Comparison of ENCODE assay signal across 19 cellular contexts in genomic region chr3:65924762-65925161, GRCh38.
DNase-seq lines count a peak whose midpoint lies in the region; ATAC-seq and TF ChIP-seq lines count a peak whose summit lies in the region.
"Had no signal": no experiment of that assay in that cellular context is flagged by ENCODE, and none has a peak within 500 bp of the region (broad histone marks: within the 10 kb centered on the region; RNA-seq: fewer than 3 reads in every experiment).

No MANE protein-coding gene starts in this region.

- TF ChIP-seq EP300 in suprapubic skin (IDR thresholded peaks at IDR 0.05), result no peak

- no peak overlapping the region for H2AFZ ChIP-seq in IMR-90 (replicated peaks; ENCODE audit: low read length, poor library complexity)
- H2AFZ ChIP-seq: PC-9 had no signal

- in situ Hi-C loops in IMR-90 (cut with MboI; ENCODE audit: low sequenced_read_pairs), result no loop called here

- H3K79me1 ChIP-seq in IMR-90 (ENCODE audit: low read depth in 1 of 2, low read length in 2 of 2), result peaks cover 25 to 52% of the 10 kb centered on the region in 2 experiments

- POLR2A ChIA-PET in IMR-90 (lab: Charles Lee; ENCODE audit: unreplicated experiment), result no interaction called here

- H4K5ac ChIP-seq in IMR-90 (ENCODE audit: low read depth, low read length), result no peak overlapping the region

- no peaks in the 10 kb centered on the region for H3K9me3 ChIP-seq in IMR-90 (ENCODE audit: control insufficient read depth, insufficient read depth, low read length)
- no peaks in the 10 kb centered on the region for H3K9me3 ChIP-seq in right lobe of liver
- H3K9me3 ChIP-seq in suprapubic skin, result no peaks in the 10 kb centered on the region

- no peak overlapping the region for H3K4ac ChIP-seq in IMR-90 (ENCODE audit: low read depth, low read length)

- H3K4me3 ChIP-seq in IMR-90 (ENCODE audit: insufficient read depth, low read depth, low read length) (no peak overlapping the region), right lobe of liver (no peak overlapping the region), suprapubic skin (no peak overlapping the region)
- H3K4me3 ChIP-seq: BLaER1, PC-9, SK-N-MC had no signal

- H3K27ac ChIP-seq in IMR-90 (ENCODE audit: insufficient read depth, low read length) (no peak overlapping the region), right lobe of liver (peak overlapping the region in 2 of 3 donors; percentile 36 to 60), suprapubic skin (peak overlapping the region; percentile 6)
- H3K27ac ChIP-seq: BLaER1, KMS-11, PC-9, SK-N-MC had no signal

- no peaks in the 10 kb centered on the region for H3K9me1 ChIP-seq in IMR-90 (ENCODE audit: insufficient read depth, low read length)

- DNase-seq in IMR-90, result no peak
- peak; percentile 23 for DNase-seq in astrocyte of the hippocampus (ENCODE audit: low read depth, low spot score)
- DNase-seq in right lobe of liver, result no peak
- no peak for DNase-seq in suprapubic skin (ENCODE audit: low spot score in 2 of 2)
- no peak for DNase-seq in amniotic stem cell (lab: John Stamatoyannopoulos, UW)
- no peak for DNase-seq in stimulated activated CD4-positive, alpha-beta T cell treated with anti-CD3 and anti-CD28 coated beads, Interleukin-2, amount 100 ng/mL, for 48 hours
- DNase-seq: CD8-positive, alpha-beta memory T cell; DMS 273 treated with DMSO at 0.1 percent for 48 hours; MM.1S; NCI-H1105; NCI-H1694 treated with DMSO at 0.1 percent for 48 hours; NCI-H345; NCI-H748 treated with DMSO at 0.1 percent for 48 hours; PC-9 had no signal

- no peak overlapping the region for H3K9ac ChIP-seq in IMR-90 (ENCODE audit: low read depth, low read length)
- H3K9ac ChIP-seq: BLaER1, KMS-11 had no signal

- TF ChIP-seq POLR2A in IMR-90 (IDR thresholded peaks at IDR 0.05; ENCODE audit: low read depth, low read length), result no peak
- TF ChIP-seq POLR2A in right lobe of liver (IDR thresholded peaks at IDR 0.05), result no peak
- no peak for TF ChIP-seq POLR2A in suprapubic skin (IDR thresholded peaks at IDR 0.05)

- no peak overlapping the region for H2BK15ac ChIP-seq in IMR-90 (ENCODE audit: low read depth, low read length)

- H2AK9ac ChIP-seq in IMR-90 (replicated peaks; ENCODE audit: low read depth, low read length, poor library complexity), result no peak overlapping the region

- H4K91ac ChIP-seq in IMR-90 (ENCODE audit: insufficient read depth, low read depth, low read length), result no peak overlapping the region

- H4K20me1 ChIP-seq in IMR-90 (ENCODE audit: insufficient read depth, low read length), result peaks cover 22% of the 10 kb centered on the region; the same call in 1 of the 2 replicates

- H4K8ac ChIP-seq in IMR-90 (ENCODE audit: low read depth in 2 of 2, low read length in 2 of 2), result no peak overlapping the region

- H3K27me3 ChIP-seq in IMR-90 (ENCODE audit: control insufficient read depth, insufficient read depth, low read length) (no peaks in the 10 kb centered on the region), right lobe of liver (no peaks in the 10 kb centered on the region), suprapubic skin (no peaks in the 10 kb centered on the region)
- H3K27me3 ChIP-seq: BLaER1 had no signal

- CTCF ChIA-PET in IMR-90 (lab: Yijun Ruan, JAX), result interaction anchor here (1.2 kb wide), 1 partner anchor 112 kb away, joined by 3 read pairs; no protein-coding TSS in a partner anchor

- no peak overlapping the region for H3K18ac ChIP-seq in IMR-90 (ENCODE audit: low read depth, low read length)

- no TSS peak for BruUV-seq in IMR-90 (replicated peaks; lab: Mats Ljungman, UMichigan)

- H3K36me3 ChIP-seq in IMR-90 (ENCODE audit: control insufficient read depth, insufficient read depth, low read length) (no peaks in the 10 kb centered on the region), right lobe of liver (no peaks in the 10 kb centered on the region), suprapubic skin (no peaks in the 10 kb centered on the region)
- H3K36me3 ChIP-seq: BLaER1 had no signal

- intact Hi-C loops in IMR-90 (cut with micrococcal nuclease), result no loop called here
- intact Hi-C loops in right lobe of liver (cut with DNase I), result no loop called here

- TF ChIP-seq RAD21 in IMR-90 (IDR thresholded peaks at IDR 0.05; ENCODE audit: low read length), result no peak

- no peak overlapping the region for H3K56ac ChIP-seq in IMR-90 (ENCODE audit: extremely low read depth, insufficient read depth, low read length)

- H3K23ac ChIP-seq in IMR-90 (ENCODE audit: low read depth, low read length), result peak overlapping the region; percentile 34; the same call in 1 of the 2 replicates

- WGBS in IMR-90 (ENCODE audit: extremely low coverage in 2 of 2, insufficient read length in 1 of 2), 2 experiments, result no CpG with 5 or more reads among the region's 4 CpGs
- 88% methylated on average over 3 of the region's 4 CpGs for WGBS in right lobe of liver (ENCODE audit: insufficient coverage, low coverage, low lambda C conversion rate, missing lambda C conversion rate)
- whole genome bisulfite sequencing in suprapubic skin, result 83% methylated on average over 4 of the region's 4 CpGs

- ATAC-seq in IMR-90 (ENCODE audit: low read depth) (no peak), right lobe of liver (no peak), GM18873 (IDR thresholded peaks at IDR 0.05; ENCODE audit: low FRiP score, unreplicated experiment) (no peak)
- ATAC-seq: Right ventricle myocardium inferior had no signal

- H3K4me2 ChIP-seq in IMR-90 (ENCODE audit: low read depth, low read length), result no peak overlapping the region
- H3K4me2 ChIP-seq: BLaER1, KMS-11, PC-9 had no signal

- no peak overlapping the region for H2AK5ac ChIP-seq in IMR-90 (ENCODE audit: low read depth, low read length)

- dilution Hi-C loops in IMR-90 (cut with HindIII; ENCODE audit: low sequenced_read_pairs, unreplicated experiment), result no loop called here

- no peak overlapping the region for H2BK120ac ChIP-seq in IMR-90 (ENCODE audit: low read depth, low read length)

- no peak overlapping the region for H3K14ac ChIP-seq in IMR-90 (replicated peaks; ENCODE audit: low read depth, low read length)

- H3K4me1 ChIP-seq in IMR-90 (ENCODE audit: control insufficient read depth, insufficient read depth, low read length) (peaks cover 6% of the 10 kb centered on the region; the same call in 1 of the 2 replicates), right lobe of liver (peaks cover 0 to 33% (median 9%) of the 10 kb centered on the region in 4 donors), suprapubic skin (no peaks in the 10 kb centered on the region)

- no peak overlapping the region for H2BK5ac ChIP-seq in IMR-90 (ENCODE audit: low read depth, low read length, poor library complexity, severe bottlenecking)

- H2BK20ac ChIP-seq in IMR-90 (ENCODE audit: low read depth, low read length), result no peak overlapping the region

- TF ChIP-seq CTCF in IMR-90 (conservative IDR thresholded peaks at IDR 0.05; ENCODE audit: low read depth, low read length) (no peak), right lobe of liver (IDR thresholded peaks at IDR 0.05) (no peak), suprapubic skin (IDR thresholded peaks at IDR 0.05) (no peak)

TF ChIP-seq in IMR-90, 13 proteins besides CTCF, POLR2A, EP300 and RAD21:
- TF ChIP-seq MAFK (IDR thresholded peaks at IDR 0.05; ENCODE audit: low read depth, low read length) (no peak), CHD1 (IDR thresholded peaks at IDR 0.05; ENCODE audit: low read depth, low read length) (no peak), BHLHE40 (IDR thresholded peaks at IDR 0.05; ENCODE audit: low read depth, low read length) (no peak), RCOR1 (IDR thresholded peaks at IDR 0.05; ENCODE audit: insufficient replicate concordance, low read length) (no peak), ELK1 (IDR thresholded peaks at IDR 0.05; ENCODE audit: borderline replicate concordance, low read depth, low read length) (no peak), MAZ (IDR thresholded peaks at IDR 0.05; ENCODE audit: borderline replicate concordance, low read depth, low read length) (no peak), CEBPB (IDR thresholded peaks at IDR 0.05; ENCODE audit: low read depth, low read length) (no peak), FOS (IDR thresholded peaks at IDR 0.05; ENCODE audit: low read depth, low read length) (no peak), MXI1 (IDR thresholded peaks at IDR 0.05; ENCODE audit: borderline replicate concordance, low read depth, low read length) (no peak), USF2 (IDR thresholded peaks at IDR 0.05; ENCODE audit: low read depth, low read length) (no peak), RFX5 (IDR thresholded peaks at IDR 0.05; ENCODE audit: low read depth, low read length) (no peak), NFE2L2 (IDR thresholded peaks at IDR 0.05; ENCODE audit: low read depth, low read length) (no peak), SMC3 (IDR thresholded peaks at IDR 0.05; ENCODE audit: low read depth, low read length) (no peak)
